22 cellular contexts compared by ENCODE assay signal in the genomic region with DNA sequence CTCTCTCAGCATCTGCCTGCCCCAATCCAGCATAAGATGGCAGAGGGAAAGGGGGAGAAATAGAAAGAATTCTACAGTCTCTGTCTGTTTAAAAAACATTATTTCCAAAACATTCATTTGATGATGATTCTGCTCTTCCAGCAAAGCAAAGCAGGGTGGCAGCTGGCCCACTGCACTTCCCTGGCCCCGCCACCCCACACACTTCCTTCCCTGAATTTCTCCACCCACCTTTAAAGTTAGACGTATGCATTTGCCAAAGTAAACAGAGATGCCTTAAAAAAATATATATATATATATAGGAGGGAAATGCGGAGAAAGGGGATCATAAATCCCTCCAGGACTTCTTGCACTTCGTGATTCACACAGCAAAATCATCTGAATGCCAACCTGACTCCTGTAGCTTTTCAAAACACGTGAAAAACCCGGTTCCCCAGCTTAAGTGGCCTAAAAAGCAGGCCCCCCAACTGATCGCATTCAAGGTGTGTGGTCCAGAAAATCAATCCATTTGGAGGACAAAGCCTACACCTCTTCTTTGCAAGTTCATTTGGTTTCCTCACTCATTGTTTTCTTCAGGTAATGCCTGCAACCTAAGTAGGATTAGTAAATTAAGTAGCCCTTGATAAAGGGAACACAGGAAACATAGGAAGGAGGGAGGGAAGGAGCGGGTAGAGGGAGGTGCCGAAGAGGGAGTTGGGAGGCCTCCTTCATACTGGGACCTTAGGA.
DNase-seq lines count a peak whose midpoint lies in the region; ATAC-seq and TF ChIP-seq lines count a peak whose summit lies in the region.
"Had no signal": no experiment of that assay in that cellular context is flagged by ENCODE, and none has a peak within 500 bp of the region (broad histone marks: within the 10 kb centered on the region; RNA-seq: fewer than 3 reads in every experiment).

No MANE protein-coding gene starts in this region.

- no peak overlapping the region for H3K27ac ChIP-seq in vagina
- H3K27ac ChIP-seq: pancreas, sigmoid colon, uterus had no signal

- H3K9ac ChIP-seq in ES-I3 (ENCODE audit: low read depth, low read length): peak overlapping the region; percentile 52

- intact Hi-C loops in mucosa of descending colon (cut with DNase I, micrococcal nuclease): no loop called here
- intact Hi-C loops in vagina (cut with DNase I): no loop called here

- peak; percentile 25 for DNase-seq in fibroblast of mammary gland (ENCODE audit: low read depth)
- no peak for DNase-seq in mucosa of descending colon
- DNase-seq in foreskin melanocyte: no peak
- DNase-seq in vagina (ENCODE audit: extremely low spot score in 2 of 2): no peak
- no peak for DNase-seq in amygdala (lab: John Stamatoyannopoulos, UW)
- DNase-seq: activated CD4-positive, alpha-beta T cell treated with anti-CD3 and anti-CD28 coated beads for 1 hour; activated CD8-positive, alpha-beta memory T cell treated with anti-CD3 and anti-CD28 coated beads for 24 hours; activated naive CD4-positive, alpha-beta T cell treated with anti-CD3 and anti-CD28 coated beads, Interleukin-2, amount 50 U/mL, for 16 hours; activated T-cell treated with anti-CD3 and anti-CD28 coated beads, Interleukin-2, amount 50 U/mL, for 4 hours; CD4-positive, alpha-beta memory T cell; effector memory CD4-positive, alpha-beta T cell; NCI-H1048; NCI-H2029 treated with DMSO at 0.1 percent for 48 hours; NCI-H446 treated with DMSO at 0.1 percent for 48 hours; pancreas; sigmoid colon; uterus had no signal

- ATAC-seq in mucosa of descending colon: peak; percentile 50
- no peak for ATAC-seq in GM21390 (IDR thresholded peaks at IDR 0.05; ENCODE audit: unreplicated experiment)
- ATAC-seq: activated T-cell treated with anti-CD3 and anti-CD28 coated beads, Interleukin-2, amount 50 U/mL, for 4 hours; pancreas; stimulated activated effector memory CD8-positive, alpha-beta T cell treated with anti-CD3 and anti-CD28 coated beads, Interleukin-12 subunit alpha, Interleukin-12 subunit beta, amount 100 ng/mL, for 72 hours had no signal

- H3K4me3 ChIP-seq in fibroblast of mammary gland (ENCODE audit: control insufficient read depth, low read depth, low read length) (no peak overlapping the region), mucosa of descending colon (no peak overlapping the region), vagina (no peak overlapping the region)
- H3K4me3 ChIP-seq: HAP-1, pancreas, sigmoid colon, uterus had no signal

- no peaks in the 10 kb centered on the region for H3K9me3 ChIP-seq in ES-I3 (ENCODE audit: control insufficient read depth, insufficient read depth, low read length)
- no peaks in the 10 kb centered on the region for H3K9me3 ChIP-seq in mucosa of descending colon
- H3K9me3 ChIP-seq in vagina: no peaks in the 10 kb centered on the region
- H3K9me3 ChIP-seq: HAP-1, pancreas, sigmoid colon, uterus had no signal

- TF ChIP-seq CTCF in fibroblast of mammary gland (conservative IDR thresholded peaks at IDR 0.05; ENCODE audit: control insufficient read depth, insufficient read depth, low read depth, low read length): no peak
- TF ChIP-seq CTCF in mucosa of descending colon (IDR thresholded peaks at IDR 0.05): no peak
- TF ChIP-seq CTCF in vagina (IDR thresholded peaks at IDR 0.05): no peak

- TF ChIP-seq POLR2A in vagina (IDR thresholded peaks at IDR 0.05): no peak

- H3K27me3 ChIP-seq in vagina: no peaks in the 10 kb centered on the region
- H3K27me3 ChIP-seq: pancreas, sigmoid colon, uterus had no signal

- no peak for TF ChIP-seq RAD21 in Ishikawa (IDR thresholded peaks at IDR 0.05; ENCODE audit: low read depth)

- peak; percentile 34; the same call in 1 of the 2 replicates for TF ChIP-seq EP300 in Ishikawa (IDR thresholded peaks at IDR 0.05; ENCODE audit: borderline replicate concordance)

- H3K36me3 ChIP-seq in ES-I3 (ENCODE audit: insufficient read depth, low read length) (no peaks in the 10 kb centered on the region), mucosa of descending colon (ENCODE audit: low read depth) (no peaks in the 10 kb centered on the region), vagina (no peaks in the 10 kb centered on the region)
- H3K36me3 ChIP-seq: HAP-1, pancreas, sigmoid colon, uterus had no signal

- peaks cover 14% of the 10 kb centered on the region for H3K4me1 ChIP-seq in ES-I3 (ENCODE audit: insufficient read depth, low read length)
- H3K4me1 ChIP-seq in mucosa of descending colon (ENCODE audit: low read depth): no peaks in the 10 kb centered on the region
- no peaks in the 10 kb centered on the region for H3K4me1 ChIP-seq in vagina
- H3K4me1 ChIP-seq: HAP-1, pancreas, sigmoid colon, uterus had no signal

TF ChIP-seq in Ishikawa, 13 proteins besides CTCF, POLR2A, EP300 and RAD21:
- TF ChIP-seq, protein P1, sequence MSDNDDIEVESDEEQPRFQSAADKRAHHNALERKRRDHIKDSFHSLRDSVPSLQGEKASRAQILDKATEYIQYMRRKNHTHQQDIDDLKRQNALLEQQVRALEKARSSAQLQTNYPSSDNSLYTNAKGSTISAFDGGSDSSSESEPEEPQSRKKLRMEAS (IDR thresholded peaks at IDR 0.05): 0 out of 2 replicates have a peak, but pooled peaks have one; percentile 24
- TF ChIP-seq ZBTB7A (IDR thresholded peaks at IDR 0.05; ENCODE audit: low read depth) (no peak), NFIC (IDR thresholded peaks at IDR 0.05) (0 out of 2 replicates have a peak, but pooled peaks have one; percentile 39)
